ENCODE assay signal across 8 cellular contexts in genomic region chr6:43575772-43576551, GRCh38. TPM values are rescaled to one million over a fixed set of nuclear protein-coding genes. Genes with fewer than 3 reads are reported as not detected.
DNase-seq lines count a peak whose midpoint lies in the region; ATAC-seq and TF ChIP-seq lines count a peak whose summit lies in the region.

POLH (plus strand) TSS chr6:43576185; CDS start chr6:43582320, 6,135 bp downstream.
XPO5 (minus strand) TSS chr6:43576038; CDS start chr6:43575864, 174 bp downstream.

- WGBS in liver, result under 1% methylated on average over 76 of the region's 76 CpGs

- peak; percentile 88 for ATAC-seq in GM19438 (IDR thresholded peaks at IDR 0.05; ENCODE audit: low read depth, unreplicated experiment)
- peak; percentile 88 for ATAC-seq in HG03571 (IDR thresholded peaks at IDR 0.05; ENCODE audit: unreplicated experiment)

- DNase-seq in CD1c-positive myeloid dendritic cell (ENCODE audit: extremely low spot score) (peak; percentile 97), NCI-H82 (lab: John Stamatoyannopoulos, UW) (peak; percentile 97), dermis microvascular lymphatic vessel endothelial cell (ENCODE audit: low read depth in 2 of 2) (peak; percentile 77 to 95)
- DNase-seq in activated CD4-positive, alpha-beta T cell treated with anti-CD3 and anti-CD28 coated beads, Interleukin-2, amount 50 U/mL, for 48 hours, result peak; percentile 88 to 92
- DNase-seq in stimulated activated CD4-positive, alpha-beta T cell treated with anti-CD3 and anti-CD28 coated beads, Interleukin-4, amount 100 ng/mL, for 1 hour, result peak; percentile 92

- TF ChIP-seq CTCF in liver (IDR thresholded peaks at IDR 0.05; ENCODE audit: low read depth, low read length, missing input control), result no peak

- H3K9ac ChIP-seq in liver (ENCODE audit: low read depth in 1 of 2, low read length in 2 of 2), result peak within 1 kb of the TSS; percentile 74 to 78

- H3K36me3 ChIP-seq in liver (ENCODE audit: control insufficient read depth in 4 of 4, insufficient read depth in 3 of 4, low read depth in 1 of 4, low read length in 3 of 4), result peaks cover 2 to 11% (median 9%) of the 10 kb centered on the region in 4 donors

- peak within 1 kb of the TSS; percentile 35 to 81 for H3K27ac ChIP-seq in liver (ENCODE audit: low read depth in 1 of 2, low read length in 2 of 2)

- peak within 1 kb of the TSS; percentile 98 to 99 (median 98) for H3K4me3 ChIP-seq in liver (ENCODE audit: low read depth in 1 of 3, low read length in 3 of 3)

- no peaks in the 10 kb centered on the region for H3K9me3 ChIP-seq in liver (ENCODE audit: control insufficient read depth in 4 of 4, low read length in 3 of 4)

- peaks cover 2 to 20% (median 18%) of the 10 kb centered on the region in 4 donors for H3K4me1 ChIP-seq in liver (ENCODE audit: control insufficient read depth in 4 of 4, insufficient read depth in 4 of 4, low read length in 3 of 4)

- no peaks in the 10 kb centered on the region for H3K27me3 ChIP-seq in liver (ENCODE audit: control insufficient read depth in 4 of 4, insufficient read depth in 4 of 4, low read length in 3 of 4)

- TF ChIP-seq RAD21 in liver (IDR thresholded peaks at IDR 0.05), result no peak

TF ChIP-seq in liver, 16 proteins besides CTCF, POLR2A, EP300 and RAD21:
- TF ChIP-seq MAX (IDR thresholded peaks at IDR 0.05) (no peak), NR2F2 (IDR thresholded peaks at IDR 0.05) (no peak), FOXA2 (IDR thresholded peaks at IDR 0.05) (no peak), RXRA (IDR thresholded peaks at IDR 0.05) (no peak), GABPA (IDR thresholded peaks at IDR 0.05 in 1 of 2, conservative IDR thresholded peaks at IDR 0.05 in 1 of 2) (peak in 1 of 2 donors; percentile 78), TAF1 (conservative IDR thresholded peaks at IDR 0.05) (peak; percentile 89), YY1 (IDR thresholded peaks at IDR 0.05) (no peak), ATF3 (IDR thresholded peaks at IDR 0.05) (no peak), EGR1 (IDR thresholded peaks at IDR 0.05; ENCODE audit: low read depth in 2 of 2) (peak in 1 of 2 donors; percentile 9), SP1 (IDR thresholded peaks at IDR 0.05) (peak; percentile 12), JUND (IDR thresholded peaks at IDR 0.05) (no peak), ZBTB33 (IDR thresholded peaks at IDR 0.05) (no peak), HNF4G (IDR thresholded peaks at IDR 0.05) (no peak), HNF4A (conservative IDR thresholded peaks at IDR 0.05) (no peak)
- TF ChIP-seq, protein P1, sequence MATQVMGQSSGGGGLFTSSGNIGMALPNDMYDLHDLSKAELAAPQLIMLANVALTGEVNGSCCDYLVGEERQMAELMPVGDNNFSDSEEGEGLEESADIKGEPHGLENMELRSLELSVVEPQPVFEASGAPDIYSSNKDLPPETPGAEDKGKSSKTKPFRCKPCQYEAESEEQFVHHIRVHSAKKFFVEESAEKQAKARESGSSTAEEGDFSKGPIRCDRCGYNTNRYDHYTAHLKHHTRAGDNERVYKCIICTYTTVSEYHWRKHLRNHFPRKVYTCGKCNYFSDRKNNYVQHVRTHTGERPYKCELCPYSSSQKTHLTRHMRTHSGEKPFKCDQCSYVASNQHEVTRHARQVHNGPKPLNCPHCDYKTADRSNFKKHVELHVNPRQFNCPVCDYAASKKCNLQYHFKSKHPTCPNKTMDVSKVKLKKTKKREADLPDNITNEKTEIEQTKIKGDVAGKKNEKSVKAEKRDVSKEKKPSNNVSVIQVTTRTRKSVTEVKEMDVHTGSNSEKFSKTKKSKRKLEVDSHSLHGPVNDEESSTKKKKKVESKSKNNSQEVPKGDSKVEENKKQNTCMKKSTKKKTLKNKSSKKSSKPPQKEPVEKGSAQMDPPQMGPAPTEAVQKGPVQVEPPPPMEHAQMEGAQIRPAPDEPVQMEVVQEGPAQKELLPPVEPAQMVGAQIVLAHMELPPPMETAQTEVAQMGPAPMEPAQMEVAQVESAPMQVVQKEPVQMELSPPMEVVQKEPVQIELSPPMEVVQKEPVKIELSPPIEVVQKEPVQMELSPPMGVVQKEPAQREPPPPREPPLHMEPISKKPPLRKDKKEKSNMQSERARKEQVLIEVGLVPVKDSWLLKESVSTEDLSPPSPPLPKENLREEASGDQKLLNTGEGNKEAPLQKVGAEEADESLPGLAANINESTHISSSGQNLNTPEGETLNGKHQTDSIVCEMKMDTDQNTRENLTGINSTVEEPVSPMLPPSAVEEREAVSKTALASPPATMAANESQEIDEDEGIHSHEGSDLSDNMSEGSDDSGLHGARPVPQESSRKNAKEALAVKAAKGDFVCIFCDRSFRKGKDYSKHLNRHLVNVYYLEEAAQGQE (IDR thresholded peaks at IDR 0.05), result peak; percentile 44
TF ChIP-seq in liver: peak in this region for 5.

RNA-seq across cellular contexts. Expression of gene POLH, which starts in this region (rescaled TPM):
- 14.3 and 16.3 TPM in 2 replicates for total RNA-seq in dermis microvascular lymphatic vessel endothelial cell
- total RNA-seq in liver, result 1 to 10 TPM; 6.9 to 7.5 TPM
- 1 to 10 TPM; 1.9 to 2.5 TPM for polyA plus RNA-seq in liver

RNA-seq across cellular contexts. Expression of gene XPO5, which starts in this region (rescaled TPM):
- total RNA-seq in dermis microvascular lymphatic vessel endothelial cell, result 21.2 and 23.6 TPM in 2 replicates
- 10 to 100 TPM; 12.7 to 15.8 TPM for total RNA-seq in liver
- polyA plus RNA-seq in liver, result 1 to 10 TPM; 6.1 to 6.8 TPM

Comparison
In these comparisons a context has a peak if more than half of its experiments do, and no peak if none do; other contexts are left out.
1. Peak in every context shown above with its lines: DNase-seq, ATAC-seq, H3K4me3 ChIP-seq and H3K27ac ChIP-seq.